Comparison of ENCODE assay signal across 16 cellular contexts in genomic region chr20:46634528-46634927, GRCh38. TPM values are rescaled to one million over a fixed set of nuclear protein-coding genes. Genes with fewer than 3 reads are reported as not detected.
DNase-seq lines count a peak whose midpoint lies in the region; ATAC-seq and TF ChIP-seq lines count a peak whose summit lies in the region.
"Had no signal": no experiment of that assay in that cellular context is flagged by ENCODE, and none has a peak within 500 bp of the region (broad histone marks: within the 10 kb centered on the region; RNA-seq: fewer than 3 reads in every experiment).

No MANE protein-coding gene starts in this region.

- H3K36me3 ChIP-seq in RWPE2 (ENCODE audit: low read depth), result no peaks in the 10 kb centered on the region
- no peaks in the 10 kb centered on the region for H3K36me3 ChIP-seq in trophoblast cell (ENCODE audit: control insufficient read depth in 1 of 2, insufficient read depth in 2 of 2, low read length in 2 of 2)
- H3K36me3 ChIP-seq: BLaER1 treated with 17β-estradiol and CSF1 and Interleukin-3, amounts not matched to agents 10 nM and 100 nM had no signal

- POLR2A ChIA-PET in activated CD8-positive, alpha-beta T cell treated with anti-CD3 and anti-CD28 coated beads for 36 hours (lab: Charles Lee), result no interaction called here

- WGBS in trophoblast cell (ENCODE audit: extremely low coverage, insufficient coverage, insufficient read length), result no CpG with 5 or more reads among the region's 6 CpGs

- no peak overlapping the region for H3K18ac ChIP-seq in trophoblast cell (ENCODE audit: low read length)

- H3K9me3 ChIP-seq in RWPE2 (ENCODE audit: severe bottlenecking) (peaks cover under 1% of the 10 kb centered on the region), trophoblast cell (ENCODE audit: insufficient read depth, low read depth, low read length) (no peaks in the 10 kb centered on the region)

- H3K23ac ChIP-seq in trophoblast cell (ENCODE audit: low read length), result no peak overlapping the region

- H2BK12ac ChIP-seq in trophoblast cell (ENCODE audit: low read length), result peak overlapping the region; percentile 55

- CTCF ChIA-PET in activated CD8-positive, alpha-beta T cell treated with anti-CD3 and anti-CD28 coated beads for 36 hours (lab: Charles Lee), result no interaction called here

- no peak overlapping the region for H4K12ac ChIP-seq in trophoblast cell (ENCODE audit: low read depth, low read length)

- H3K14ac ChIP-seq in trophoblast cell (ENCODE audit: low read length), result peak overlapping the region; percentile 8

- H2BK120ac ChIP-seq in trophoblast cell (ENCODE audit: insufficient read depth, low read length, poor library complexity), result peak overlapping the region; percentile 5

- H3K4ac ChIP-seq in trophoblast cell (ENCODE audit: low read depth, low read length), result no peak overlapping the region

- H3K9me3 Mint-ChIP-seq in CD14-positive monocyte, result peaks cover 2 to 9% (median 4%) of the 10 kb centered on the region in 7 donors
- peaks cover 4% of the 10 kb centered on the region for H3K9me3 Mint-ChIP-seq in activated CD8-positive, alpha-beta T cell treated with anti-CD3 and anti-CD28 coated beads for 36 hours

- peak overlapping the region; percentile 48 for H4K91ac ChIP-seq in trophoblast cell (ENCODE audit: low read depth, low read length)

- H4K8ac ChIP-seq in trophoblast cell (ENCODE audit: low read depth, low read length), result no peak overlapping the region

- peaks cover 2 to 13% (median 7%) of the 10 kb centered on the region in 3 donors for H3K27me3 Mint-ChIP-seq in CD14-positive monocyte (ENCODE audit: low read depth in 3 of 3)
- peaks cover 13% of the 10 kb centered on the region for H3K27me3 Mint-ChIP-seq in activated CD8-positive, alpha-beta T cell treated with anti-CD3 and anti-CD28 coated beads for 36 hours

- H3K27ac ChIP-seq in RWPE2 (ENCODE audit: poor library complexity, severe bottlenecking) (no peak overlapping the region), trophoblast cell (ENCODE audit: low read depth, low read length) (no peak overlapping the region)

- no peak overlapping the region for H3K9ac ChIP-seq in trophoblast cell (ENCODE audit: low read length)
- H3K9ac ChIP-seq: BLaER1 treated with 17β-estradiol and CSF1 and Interleukin-3, amounts not matched to agents 10 nM and 100 nM had no signal

- peaks cover 24% of the 10 kb centered on the region for H3K4me1 Mint-ChIP-seq in CD14-positive monocyte
- H3K4me1 Mint-ChIP-seq in activated CD8-positive, alpha-beta T cell treated with anti-CD3 and anti-CD28 coated beads for 36 hours (ENCODE audit: low read depth), result no peaks in the 10 kb centered on the region
- H3K4me1 Mint-ChIP-seq: IgD-negative memory B cell had no signal

- no peak overlapping the region for H3K27ac Mint-ChIP-seq in CD14-positive monocyte
- H3K27ac Mint-ChIP-seq in activated CD8-positive, alpha-beta T cell treated with anti-CD3 and anti-CD28 coated beads for 36 hours, result no peak overlapping the region
- H3K27ac Mint-ChIP-seq: CD4-positive, alpha-beta T cell; IgD-negative memory B cell had no signal

- ATAC-seq in RWPE2 (ENCODE audit: low read depth) (no peak), HG03378 (IDR thresholded peaks at IDR 0.05; ENCODE audit: unreplicated experiment) (no peak), HG03039 (IDR thresholded peaks at IDR 0.05; ENCODE audit: unreplicated experiment) (no peak)
- ATAC-seq in activated CD8-positive, alpha-beta T cell treated with anti-CD3 and anti-CD28 coated beads for 36 hours, result no peak
- ATAC-seq: GM12878 had no signal

- DNase-seq in CD14-positive monocyte (ENCODE audit: low spot score) (peak; percentile 30), RWPE2 (ENCODE audit: low spot score) (peak; percentile 63), kidney tubule cell (ENCODE audit: low spot score) (peak; percentile 42), trophoblast cell (no peak)
- no peak for DNase-seq in activated CD8-positive, alpha-beta T cell treated with anti-CD3 and anti-CD28 coated beads for 36 hours
- DNase-seq: ACHN; CD4-positive, alpha-beta T cell; DMS79 had no signal

- H3K4me1 ChIP-seq in RWPE2 (ENCODE audit: insufficient read depth, poor library complexity, severe bottlenecking) (no peaks in the 10 kb centered on the region), trophoblast cell (ENCODE audit: control insufficient read depth in 1 of 2, insufficient read depth in 2 of 2, low read length in 2 of 2) (peaks cover 38 to 39% of the 10 kb centered on the region in 2 experiments)

- no peaks in the 10 kb centered on the region for H3K27me3 ChIP-seq in RWPE2 (ENCODE audit: insufficient read depth, poor library complexity, severe bottlenecking)
- no peaks in the 10 kb centered on the region for H3K27me3 ChIP-seq in trophoblast cell (ENCODE audit: insufficient read depth, low read length)
- H3K27me3 ChIP-seq: BLaER1 treated with 17β-estradiol and CSF1 and Interleukin-3, amounts not matched to agents 10 nM and 100 nM had no signal

- peaks cover 24% of the 10 kb centered on the region for H3K79me1 ChIP-seq in trophoblast cell (ENCODE audit: low read length)

- H2AFZ ChIP-seq in trophoblast cell (ENCODE audit: insufficient read depth, low read length, poor library complexity), result no peak overlapping the region

- no peaks in the 10 kb centered on the region for H3K79me2 ChIP-seq in trophoblast cell (ENCODE audit: control insufficient read depth, insufficient read depth, low read length, poor library complexity)

- no peaks in the 10 kb centered on the region for H3K36me3 Mint-ChIP-seq in CD14-positive monocyte
- H3K36me3 Mint-ChIP-seq in activated CD8-positive, alpha-beta T cell treated with anti-CD3 and anti-CD28 coated beads for 36 hours (ENCODE audit: low read depth), result no peaks in the 10 kb centered on the region
- H3K36me3 Mint-ChIP-seq: IgD-negative memory B cell had no signal

- H3K4me2 ChIP-seq in trophoblast cell (ENCODE audit: low read length), result no peak overlapping the region

- H3K4me3 ChIP-seq in RWPE2 (ENCODE audit: severe bottlenecking) (no peak overlapping the region), trophoblast cell (ENCODE audit: low read depth, low read length) (no peak overlapping the region)
- H3K4me3 ChIP-seq: BLaER1 treated with 17β-estradiol and CSF1 and Interleukin-3, amounts not matched to agents 10 nM and 100 nM; GM12878 had no signal

- intact Hi-C loops in CD14-positive monocyte (cut with micrococcal nuclease), result loop anchor here in 1 of 2 donors (5.0 kb wide), 1 partner anchor 87 kb away; no protein-coding TSS in a partner anchor
- intact Hi-C loops in activated CD8-positive, alpha-beta T cell treated with anti-CD3 and anti-CD28 coated beads for 36 hours (cut with micrococcal nuclease), result no loop called here

- no peak overlapping the region for H3K4me3 Mint-ChIP-seq in CD14-positive monocyte
- no peak overlapping the region for H3K4me3 Mint-ChIP-seq in activated CD8-positive, alpha-beta T cell treated with anti-CD3 and anti-CD28 coated beads for 36 hours
- H3K4me3 Mint-ChIP-seq: CD4-positive, alpha-beta T cell; IgD-negative memory B cell had no signal

- TF ChIP-seq CTCF in CD14-positive monocyte (IDR thresholded peaks at IDR 0.05) (no peak), RWPE2 (IDR thresholded peaks at IDR 0.05; ENCODE audit: poor library complexity, severe bottlenecking) (no peak)
- no peak for TF ChIP-seq CTCF in activated CD8-positive, alpha-beta T cell treated with anti-CD3 and anti-CD28 coated beads for 36 hours (IDR thresholded peaks at IDR 0.05)

- H2AK5ac ChIP-seq in trophoblast cell (ENCODE audit: low read length), result peak overlapping the region; percentile 53

- no peak overlapping the region for H2BK5ac ChIP-seq in trophoblast cell (ENCODE audit: low read depth, low read length, poor library complexity)

RNA-seq across cellular contexts. Expression of gene SLC13A3, which starts 16.7 kb away (rescaled TPM):
- polyA plus RNA-seq in CD14-positive monocyte, result not detected
- polyA plus RNA-seq in trophoblast cell (2013), result 2.9 and 3.4 TPM in 2 replicates
- total RNA-seq in activated CD8-positive, alpha-beta T cell treated with anti-CD3 and anti-CD28 coated beads for 36 hours, result not detected
- total RNA-seq: A172, G401, HT-29 had no signal
- polyA plus RNA-seq: IgD-negative memory B cell had no signal

RNA-seq across cellular contexts. Expression of gene TP53RK, which starts 54.7 kb away (rescaled TPM):
- polyA plus RNA-seq in CD14-positive monocyte, result 10 to 100 TPM in 1 of 2 donors, 1 to 10 TPM in 1; 9.5 to 10.9 TPM
- polyA plus RNA-seq in trophoblast cell (2013), result 11.1 and 11.8 TPM in 2 replicates
- total RNA-seq in activated CD8-positive, alpha-beta T cell treated with anti-CD3 and anti-CD28 coated beads for 36 hours, result 10 to 100 TPM; 12.2 to 13.6 TPM

Comparison
In these comparisons a context has a peak if more than half of its experiments do, and no peak if none do; other contexts are left out.
1. DNase-seq: peak in CD14-positive monocyte (single experiment), RWPE2 (single experiment) and kidney tubule cell (single experiment); none in trophoblast cell (0 of 2) and activated CD8-positive, alpha-beta T cell treated with anti-CD3 and anti-CD28 coated beads for 36 hours (single experiment).